Comparison of ENCODE assay signal across 15 cellular contexts in genomic region chr1:225890346-225891228, GRCh38. TPM values are rescaled to one million over a fixed set of nuclear protein-coding genes. Genes with fewer than 3 reads are reported as not detected.
DNase-seq lines count a peak whose midpoint lies in the region; ATAC-seq and TF ChIP-seq lines count a peak whose summit lies in the region.
"Had no signal": no experiment of that assay in that cellular context is flagged by ENCODE, and none has a peak within 500 bp of the region (broad histone marks: within the 10 kb centered on the region; RNA-seq: fewer than 3 reads in every experiment).

No MANE protein-coding gene starts in this region.

- H3K4me3 ChIP-seq in iPS-20b (ENCODE audit: low read length) (no peak overlapping the region), suprapubic skin (no peak overlapping the region)
- H3K4me3 ChIP-seq: left lung, uterus had no signal

- no peak for TF ChIP-seq EP300 in suprapubic skin (IDR thresholded peaks at IDR 0.05)

- no peak for TF ChIP-seq POLR2A in suprapubic skin (IDR thresholded peaks at IDR 0.05)

- DNase-seq in Right ventricle myocardium superior (no peak), cardiac septum (ENCODE audit: low spot score) (no peak), suprapubic skin (ENCODE audit: low spot score in 2 of 2) (no peak)
- DNase-seq: brain microvascular endothelial cell; COR-L47; left lung; NCI-H2029; SHP77 treated with DMSO at 0.1 percent for 48 hours; stimulated activated CD4-positive, alpha-beta T cell treated with anti-CD3 and anti-CD28 coated beads, Interleukin-15, amount 100 ng/mL, for 24 hours; uterus had no signal

- ATAC-seq in Right ventricle myocardium superior (ENCODE audit: poor library complexity) (peak; percentile 32), GM19351 (IDR thresholded peaks at IDR 0.05; ENCODE audit: unreplicated experiment) (no peak), GM18502 (IDR thresholded peaks at IDR 0.05; ENCODE audit: poor library complexity, unreplicated experiment) (no peak)
- ATAC-seq: left lung had no signal

- peaks cover 15% of the 10 kb centered on the region; the same call in 1 of the 2 replicates for H3K4me1 ChIP-seq in iPS-20b (ENCODE audit: insufficient read depth, low read length)
- H3K4me1 ChIP-seq in suprapubic skin: no peaks in the 10 kb centered on the region
- H3K4me1 ChIP-seq: left lung, uterus had no signal

- H3K27me3 ChIP-seq in iPS-20b (ENCODE audit: insufficient read depth, low read length): peaks cover 32% of the 10 kb centered on the region
- no peaks in the 10 kb centered on the region for H3K27me3 ChIP-seq in suprapubic skin
- H3K27me3 ChIP-seq: brain microvascular endothelial cell, uterus had no signal

- intact Hi-C loops in Right ventricle myocardium superior (cut with DNase I): no loop called here
- intact Hi-C loops in cardiac septum (cut with DNase I): no loop called here

- no peak overlapping the region for H3K27ac ChIP-seq in iPS-20b (ENCODE audit: low read length)
- H3K27ac ChIP-seq in suprapubic skin: peak overlapping the region; percentile 28
- H3K27ac ChIP-seq: brain microvascular endothelial cell, left lung, uterus had no signal

- H3K36me3 ChIP-seq in iPS-20b (ENCODE audit: insufficient read depth, low read depth, low read length) (no peaks in the 10 kb centered on the region), suprapubic skin (no peaks in the 10 kb centered on the region)
- H3K36me3 ChIP-seq: brain microvascular endothelial cell, left lung, uterus had no signal

- H3K9ac ChIP-seq in iPS-20b (ENCODE audit: low read depth, low read length): peak overlapping the region; percentile 31; the same call in 1 of the 2 replicates

- no peaks in the 10 kb centered on the region for H3K9me3 ChIP-seq in iPS-20b (ENCODE audit: insufficient read depth, low read depth, low read length)
- no peaks in the 10 kb centered on the region for H3K9me3 ChIP-seq in suprapubic skin
- H3K9me3 ChIP-seq: left lung, uterus had no signal

- 64% methylated on average over 6 of the region's 6 CpGs for WGBS in suprapubic skin

- no peak for TF ChIP-seq CTCF in suprapubic skin (IDR thresholded peaks at IDR 0.05)

RNA-seq across cellular contexts. Expression of gene LEFTY1, which starts 1.6 kb away (rescaled TPM):
- total RNA-seq in Right ventricle myocardium superior: 0.13 TPM
- not detected for total RNA-seq in cardiac septum
- total RNA-seq in suprapubic skin: not detected
- total RNA-seq: A673, glomerular endothelial cell had no signal

RNA-seq across cellular contexts. Expression of gene TMEM63A, which starts 8.4 kb away (rescaled TPM):
- 37.0 TPM for total RNA-seq in Right ventricle myocardium superior
- total RNA-seq in cardiac septum: 21.4 TPM
- 100 to 1,000 TPM in 1 of 4 donors, 10 to 100 TPM in 3; 32.6 to 162 (median 48.9) TPM for total RNA-seq in suprapubic skin

RNA-seq across cellular contexts. Expression of gene PYCR2, which starts 33.5 kb away (rescaled TPM):
- 60.3 TPM for total RNA-seq in Right ventricle myocardium superior
- total RNA-seq in cardiac septum: 68.6 TPM
- 10 to 100 TPM; 28.8 to 53.8 (median 43.3) TPM for total RNA-seq in suprapubic skin

RNA-seq across cellular contexts. Expression of gene LEFTY2, which starts 50.4 kb away (rescaled TPM):
- total RNA-seq in Right ventricle myocardium superior (0.24 TPM), cardiac septum (0.65 TPM), suprapubic skin (under 1 TPM in 1 of 4 donors, not detected in 3; 0.26 TPM)
- total RNA-seq: A673, glomerular endothelial cell had no signal
